8 cellular contexts compared by ENCODE assay signal in genomic region chr7:26397786-26398435, GRCh38.
A peak's percentile ranks its signal among the peaks of the same experiment; 100 is the strongest.
DNase-seq lines count a peak whose midpoint lies in the region; ATAC-seq and TF ChIP-seq lines count a peak whose summit lies in the region.

No MANE protein-coding gene starts in this region.

- H3K9me2 ChIP-seq in PC-9 (ENCODE audit: insufficient read depth): no peaks in the 10 kb centered on the region

- ATAC-seq in GM18861 (IDR thresholded peaks at IDR 0.05; ENCODE audit: unreplicated experiment): peak; percentile 14
- ATAC-seq in HG03039 (IDR thresholded peaks at IDR 0.05; ENCODE audit: unreplicated experiment): peak; percentile 22
- peak; percentile 23 for ATAC-seq in memory B cell (ENCODE audit: low read depth)

- peaks cover 10% of the 10 kb centered on the region for H3F3A ChIP-seq in PC-9 (ENCODE audit: insufficient read depth, low read depth)

- H3K9me3 ChIP-seq in PC-9 (ENCODE audit: insufficient read depth, low read depth): no peaks in the 10 kb centered on the region

- H3K4me2 ChIP-seq in PC-9: peak overlapping the region; percentile 82

- peak overlapping the region; percentile 71 for H3K4me3 ChIP-seq in PC-9

- peaks cover 9% of the 10 kb centered on the region for H3K4me1 ChIP-seq in PC-9 (replicated peaks; ENCODE audit: insufficient read depth)

- intact Hi-C loops in CD14-positive monocyte (cut with micrococcal nuclease) (no loop called here), PC-9 (cut with micrococcal nuclease; ENCODE audit: unreplicated experiment) (loop anchor here (1.0 to 5.0 kb wide), 3 partner anchors 55 to 151 kb away; no protein-coding TSS in a partner anchor)

- peaks cover 14% of the 10 kb centered on the region for H3K4me1 Mint-ChIP-seq in CD14-positive monocyte
- H3K4me1 Mint-ChIP-seq in memory B cell: peaks cover 17% of the 10 kb centered on the region

- peak overlapping the region; percentile 81 to 89 for H3K4me3 Mint-ChIP-seq in CD14-positive monocyte
- H3K4me3 Mint-ChIP-seq in memory B cell: peak overlapping the region; percentile 91

- no peak for DNase-seq in CD14-positive monocyte (ENCODE audit: low spot score)
- no peak for DNase-seq in PC-9
- peak; percentile 9 for DNase-seq in cortex of kidney (lab: John Stamatoyannopoulos, UW)
- peak; percentile 41 to 63 for DNase-seq in memory B cell (ENCODE audit: low spot score in 2 of 2)
- DNase-seq in GOT3 (lab: John Stamatoyannopoulos, UW): no peak

- H3K9me3 Mint-ChIP-seq in CD14-positive monocyte (no peaks in the 10 kb centered on the region), memory B cell (no peaks in the 10 kb centered on the region)

- no peaks in the 10 kb centered on the region for H3K79me2 ChIP-seq in PC-9 (ENCODE audit: low read depth)

- no TSS peak for BruUV-seq in PC-9 (replicated peaks; lab: Mats Ljungman, UMichigan)

- POLR2A ChIA-PET in PC-9 (lab: Charles Lee; ENCODE audit: unreplicated experiment): interaction anchor here (0.6 kb wide), 1 partner anchor 629 kb away, joined by 5 read pairs; no protein-coding TSS in a partner anchor

- no peak overlapping the region for H3K27ac ChIP-seq in PC-9
- H3K27ac ChIP-seq in temporal lobe (ENCODE audit: low read depth, low read length): peak overlapping the region; percentile 36

- CTCF ChIA-PET in PC-9 (lab: Charles Lee): interaction anchor here (0.6 to 1.0 kb wide), 2 partner anchors 194 to 556 kb away, joined by 3 read pairs; no protein-coding TSS in a partner anchor

- peak overlapping the region; percentile 56 to 86 (median 73) for H3K27ac Mint-ChIP-seq in CD14-positive monocyte
- peak overlapping the region; percentile 95 for H3K27ac Mint-ChIP-seq in memory B cell

- H3K27me3 ChIP-seq in PC-9 (ENCODE audit: insufficient read depth, low read depth): no peaks in the 10 kb centered on the region

- peak; percentile 27 for TF ChIP-seq CTCF in CD14-positive monocyte (IDR thresholded peaks at IDR 0.05)
- no peak for TF ChIP-seq CTCF in PC-9 (conservative IDR thresholded peaks at IDR 0.05)

- H3K36me3 Mint-ChIP-seq in CD14-positive monocyte (peaks cover 0 to 6% of the 10 kb centered on the region in 2 donors), memory B cell (no peaks in the 10 kb centered on the region)

- H2AFZ ChIP-seq in PC-9: peak overlapping the region; percentile 94

- H3K36me3 ChIP-seq in PC-9 (ENCODE audit: low read depth): no peaks in the 10 kb centered on the region

- H3K27me3 Mint-ChIP-seq in CD14-positive monocyte (ENCODE audit: low read depth in 3 of 3): peaks cover 6 to 12% (median 10%) of the 10 kb centered on the region in 3 donors
- H3K27me3 Mint-ChIP-seq in memory B cell: no peaks in the 10 kb centered on the region

- no peaks in the 10 kb centered on the region for H4K20me1 ChIP-seq in PC-9 (ENCODE audit: insufficient read depth)

Comparison
In these comparisons a context has a peak if more than half of its experiments do, and no peak if none do; other contexts are left out.
1. DNase-seq: peak in cortex of kidney (single experiment) and memory B cell (2 of 2); none in CD14-positive monocyte (single experiment), PC-9 (0 of 2) and GOT3 (single experiment).
2. Peak in every context shown above with its lines, with median percentiles within 50 percentile points of each other: ATAC-seq.